In the genomic region with DNA sequence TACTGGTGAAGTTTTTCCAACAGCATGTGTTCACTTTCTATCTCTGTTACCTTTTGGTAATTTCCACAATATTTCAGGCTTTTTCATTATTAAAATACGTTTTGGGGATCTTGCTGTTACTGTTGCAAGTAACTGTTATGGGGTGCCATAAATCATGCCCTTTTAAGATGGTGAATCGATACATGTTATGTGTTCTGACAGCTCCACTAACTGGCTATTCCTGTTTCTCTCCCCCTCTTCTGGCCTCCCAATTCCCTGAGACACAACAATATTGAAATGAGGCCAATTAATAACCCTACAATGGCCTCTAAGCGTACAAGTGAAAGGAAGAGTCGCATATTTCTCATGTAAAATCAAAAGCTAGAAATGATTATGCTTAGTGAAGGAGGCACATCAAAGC, we compare ENCODE assay signal across 23 cellular contexts.
"Had no signal": no experiment of that assay in that cellular context is flagged by ENCODE, and none has a peak within 500 bp of the region (broad histone marks: within the 10 kb centered on the region; RNA-seq: fewer than 3 reads in every experiment).

No MANE protein-coding gene starts in this region.

- H3K9me3 Mint-ChIP-seq: IgD-negative memory B cell had no signal

- H3K27me3 Mint-ChIP-seq: IgD-negative memory B cell had no signal

- H3K4me3 Mint-ChIP-seq: IgD-negative memory B cell had no signal

- H3K9me2 ChIP-seq: SK-N-SH had no signal

- H3K27ac ChIP-seq: KMS-11, RWPE1 had no signal

- H3K9me3 ChIP-seq: SK-N-SH had no signal

- H3K4me2 ChIP-seq: KMS-11, SK-N-SH had no signal

- DNase-seq: Kasumi-1, MV-4-11, NCI-H1092, NCI-H1105 treated with DMSO at 0.1 percent for 48 hours, NCI-H1417 treated with DMSO at 0.1 percent for 48 hours, NCI-H146, NCI-H1694 treated with DMSO at 0.1 percent for 48 hours, NCI-H1930, NCI-H2081, NCI-H2107, NCI-H2227 treated with DMSO at 0.1 percent for 48 hours, NCI-H524 treated with DMSO at 0.1 percent for 48 hours, NCI-H69, NCI-H774, PC-3, SHP77, SK-N-SH, SW 1271 had no signal

- ATAC-seq: K562, Panc1, PC-3 had no signal

- H3K27ac Mint-ChIP-seq: IgD-negative memory B cell had no signal

- H3K4me3 ChIP-seq: K562 had no signal
